In genomic region chr15:57743424-57743823, GRCh38 we compare ENCODE assay signal across 15 cellular contexts. TPM values are rescaled to one million over a fixed set of nuclear protein-coding genes. Genes with fewer than 3 reads are reported as not detected.
DNase-seq lines count a peak whose midpoint lies in the region; ATAC-seq and TF ChIP-seq lines count a peak whose summit lies in the region.
"Had no signal": no experiment of that assay in that cellular context is flagged by ENCODE, and none has a peak within 500 bp of the region (broad histone marks: within the 10 kb centered on the region; RNA-seq: fewer than 3 reads in every experiment).

No MANE protein-coding gene starts in this region.

- ATAC-seq in activated naive CD4-positive, alpha-beta T cell treated with anti-CD3 and anti-CD28 coated beads, Interleukin-2, amount 50 U/mL, for 72 hours, result no peak
- ATAC-seq: stimulated activated naive B cell treated with anti-CD40 and anti-IgM and Interleukin-4, amounts not matched to agents 10 μg/mL and 1 μg/mL and 100 μg/mL, for 72 hours had no signal

- H3K36me3 ChIP-seq in brain microvascular endothelial cell (replicated peaks) (no peaks in the 10 kb centered on the region), osteoblast (ENCODE audit: insufficient read depth, low read length) (no peaks in the 10 kb centered on the region)

- no peaks in the 10 kb centered on the region for H3K36me3 Mint-ChIP-seq in activated naive CD4-positive, alpha-beta T cell treated with anti-CD3 and anti-CD28 coated beads for 36 hours (ENCODE audit: low read depth)
- H3K36me3 Mint-ChIP-seq in activated naive CD4-positive, alpha-beta T cell treated with anti-CD3 and anti-CD28 coated beads, Interleukin-2, amount 50 U/mL, for 72 hours, result no peaks in the 10 kb centered on the region
- H3K36me3 Mint-ChIP-seq: CD14-positive monocyte; stimulated activated naive B cell treated with anti-CD40 and anti-IgM and Interleukin-4, amounts not matched to agents 10 μg/mL and 1 μg/mL and 100 μg/mL, for 72 hours had no signal

- H3K4me3 ChIP-seq in brain microvascular endothelial cell (ENCODE audit: low read depth, low read length) (no peak overlapping the region), osteoblast (ENCODE audit: insufficient read depth, low read length) (no peak overlapping the region)

- no peaks in the 10 kb centered on the region for H4K20me1 ChIP-seq in osteoblast (ENCODE audit: insufficient read depth, low read length)

- H3K4me2 ChIP-seq in osteoblast (ENCODE audit: insufficient read depth, low read length), result no peak overlapping the region

- no peak overlapping the region for H3K4me3 Mint-ChIP-seq in activated naive CD4-positive, alpha-beta T cell treated with anti-CD3 and anti-CD28 coated beads for 36 hours
- H3K4me3 Mint-ChIP-seq: neural crest cell; stimulated activated naive B cell treated with anti-CD40 and anti-IgM and Interleukin-4, amounts not matched to agents 10 μg/mL and 1 μg/mL and 100 μg/mL, for 72 hours had no signal

- no peaks in the 10 kb centered on the region for H3K9me3 ChIP-seq in osteoblast (ENCODE audit: low read depth, low read length)

- H2AFZ ChIP-seq in osteoblast (ENCODE audit: low read length), result peak overlapping the region; percentile 50

- in situ Hi-C loops in brain microvascular endothelial cell (cut with HindIII; ENCODE audit: low pct_ligation_motif_present, low sequenced_read_pairs), result no loop called here

- DNase-seq in activated naive CD4-positive, alpha-beta T cell treated with anti-CD3 and anti-CD28 coated beads for 36 hours, result peak; percentile 11
- DNase-seq in activated naive CD4-positive, alpha-beta T cell treated with anti-CD3 and anti-CD28 coated beads, Interleukin-2, amount 50 U/mL, for 72 hours (ENCODE audit: low spot score in 2 of 2), result no peak
- DNase-seq in NAMALWA (ENCODE audit: low spot score), result peak; percentile 24
- DNase-seq in brain microvascular endothelial cell, result no peak
- peak; percentile 80 for DNase-seq in osteoblast (ENCODE audit: insufficient read length, low spot score, missing footprints)
- DNase-seq in SKM-1 treated with dmso at 0.1 percent for 144 hours (lab: John Stamatoyannopoulos, UW; ENCODE audit: unreplicated experiment), result no peak
- DNase-seq in NK-92 (lab: John Stamatoyannopoulos, UW; ENCODE audit: unreplicated experiment), result no peak
- no peak for DNase-seq in NCI-H2196 treated with DMSO at 0.1 percent for 48 hours (lab: John Stamatoyannopoulos, UW; ENCODE audit: unreplicated experiment)
- DNase-seq: amniotic stem cell; IMR-90; NCI-H524 treated with DMSO at 0.1 percent for 48 hours; stimulated activated CD4-positive, alpha-beta T cell treated with anti-CD3 and anti-CD28 coated beads, Interleukin-15, amount 100 ng/mL, for 24 hours; stimulated activated naive B cell treated with anti-CD40 and anti-IgM and Interleukin-4, amounts not matched to agents 10 μg/mL and 1 μg/mL and 100 μg/mL, for 72 hours had no signal

- no peak overlapping the region for H3K27ac Mint-ChIP-seq in activated naive CD4-positive, alpha-beta T cell treated with anti-CD3 and anti-CD28 coated beads for 36 hours
- no peak overlapping the region for H3K27ac Mint-ChIP-seq in activated naive CD4-positive, alpha-beta T cell treated with anti-CD3 and anti-CD28 coated beads, Interleukin-2, amount 50 U/mL, for 72 hours
- H3K27ac Mint-ChIP-seq: CD14-positive monocyte; stimulated activated naive B cell treated with anti-CD40 and anti-IgM and Interleukin-4, amounts not matched to agents 10 μg/mL and 1 μg/mL and 100 μg/mL, for 72 hours had no signal

- H3K27ac ChIP-seq in brain microvascular endothelial cell, result no peak overlapping the region
- H3K27ac ChIP-seq in osteoblast (ENCODE audit: low read depth, low read length), result no peak overlapping the region

- H3K27me3 Mint-ChIP-seq in activated naive CD4-positive, alpha-beta T cell treated with anti-CD3 and anti-CD28 coated beads for 36 hours (ENCODE audit: low read depth), result no peaks in the 10 kb centered on the region
- H3K27me3 Mint-ChIP-seq: stimulated activated naive B cell treated with anti-CD40 and anti-IgM and Interleukin-4, amounts not matched to agents 10 μg/mL and 1 μg/mL and 100 μg/mL, for 72 hours had no signal

- CTCF ChIA-PET in activated naive CD4-positive, alpha-beta T cell treated with anti-CD3 and anti-CD28 coated beads for 36 hours (lab: Charles Lee), result interaction anchor here (1.2 to 2.9 kb wide), 4 partner anchors 11 to 125 kb away, joined by 3 to 17 read pairs (median 9); no protein-coding TSS in a partner anchor

- TF ChIP-seq CTCF in brain microvascular endothelial cell (IDR thresholded peaks at IDR 0.05; ENCODE audit: low read depth, low read length, missing control alignments), result peak; percentile 40
- TF ChIP-seq CTCF in osteoblast (IDR thresholded peaks at IDR 0.05; ENCODE audit: extremely low read depth, low read depth, low read length), result peak; percentile 26

- no peaks in the 10 kb centered on the region for H3K27me3 ChIP-seq in brain microvascular endothelial cell (replicated peaks)
- peaks cover 7% of the 10 kb centered on the region for H3K27me3 ChIP-seq in osteoblast (ENCODE audit: insufficient read depth, low read length)

- H3K79me2 ChIP-seq in osteoblast (ENCODE audit: insufficient read depth, low read length), result no peaks in the 10 kb centered on the region

- intact Hi-C loops in activated naive CD4-positive, alpha-beta T cell treated with anti-CD3 and anti-CD28 coated beads for 36 hours (cut with micrococcal nuclease), result loop anchor here (5.0 kb wide), 1 partner anchor 269 kb away; no protein-coding TSS in a partner anchor

- H3K4me1 Mint-ChIP-seq in activated naive CD4-positive, alpha-beta T cell treated with anti-CD3 and anti-CD28 coated beads for 36 hours (ENCODE audit: low read depth), result peaks cover 5% of the 10 kb centered on the region
- H3K4me1 Mint-ChIP-seq: stimulated activated naive B cell treated with anti-CD40 and anti-IgM and Interleukin-4, amounts not matched to agents 10 μg/mL and 1 μg/mL and 100 μg/mL, for 72 hours had no signal

- H3K9me3 Mint-ChIP-seq in activated naive CD4-positive, alpha-beta T cell treated with anti-CD3 and anti-CD28 coated beads for 36 hours, result no peaks in the 10 kb centered on the region
- no peaks in the 10 kb centered on the region for H3K9me3 Mint-ChIP-seq in activated naive CD4-positive, alpha-beta T cell treated with anti-CD3 and anti-CD28 coated beads, Interleukin-2, amount 50 U/mL, for 72 hours
- H3K9me3 Mint-ChIP-seq: stimulated activated naive B cell treated with anti-CD40 and anti-IgM and Interleukin-4, amounts not matched to agents 10 μg/mL and 1 μg/mL and 100 μg/mL, for 72 hours had no signal

- no peaks in the 10 kb centered on the region for H3K4me1 ChIP-seq in osteoblast (ENCODE audit: insufficient read depth, low read length)

RNA-seq across cellular contexts. Expression of gene POLR2M, which starts 36.9 kb away (rescaled TPM):
- total RNA-seq in activated naive CD4-positive, alpha-beta T cell treated with anti-CD3 and anti-CD28 coated beads for 36 hours, result 100 to 1,000 TPM; 107 to 114 TPM
- total RNA-seq in activated naive CD4-positive, alpha-beta T cell treated with anti-CD3 and anti-CD28 coated beads, Interleukin-2, amount 50 U/mL, for 72 hours, result 10 to 100 TPM; 87.6 to 94.1 TPM
- 154 and 416 TPM in 2 replicates for total RNA-seq in osteoblast

Comparison
In these comparisons a context has a peak if more than half of its experiments do, and no peak if none do; other contexts are left out.
1. DNase-seq: peak in activated naive CD4-positive, alpha-beta T cell treated with anti-CD3 and anti-CD28 coated beads for 36 hours (single experiment), NAMALWA (single experiment) and osteoblast (single experiment); none in activated naive CD4-positive, alpha-beta T cell treated with anti-CD3 and anti-CD28 coated beads, Interleukin-2, amount 50 U/mL, for 72 hours (0 of 2), brain microvascular endothelial cell (single experiment), SKM-1 treated with dmso at 0.1 percent for 144 hours (single experiment), NK-92 (single experiment) and NCI-H2196 treated with DMSO at 0.1 percent for 48 hours (single experiment).